In the genomic region with DNA sequence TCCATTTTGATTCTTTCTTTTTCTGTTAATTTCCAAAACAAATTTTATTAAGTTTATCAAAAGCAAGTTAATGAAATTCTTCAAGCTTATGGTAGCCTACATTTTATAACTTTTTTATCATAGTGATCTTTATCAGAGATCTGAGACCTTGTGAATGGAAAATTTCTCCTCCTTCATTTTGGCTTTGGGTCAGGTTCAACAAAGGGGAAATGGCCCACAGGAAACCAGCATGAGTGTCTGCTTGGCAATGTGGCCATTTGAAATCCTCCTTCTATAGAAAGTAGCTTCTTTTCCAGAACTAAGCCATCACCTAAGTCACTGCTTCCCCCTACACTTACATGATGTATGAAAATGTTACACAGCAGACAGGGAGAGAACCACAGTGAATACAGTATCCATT, we compare ENCODE assay signal across 20 cellular contexts. TPM values are rescaled to one million over a fixed set of nuclear protein-coding genes. Genes with fewer than 3 reads are reported as not detected.
DNase-seq lines count a peak whose midpoint lies in the region; ATAC-seq and TF ChIP-seq lines count a peak whose summit lies in the region.
"Had no signal": no experiment of that assay in that cellular context is flagged by ENCODE, and none has a peak within 500 bp of the region (broad histone marks: within the 10 kb centered on the region; RNA-seq: fewer than 3 reads in every experiment).

No MANE protein-coding gene starts in this region.

- DNase-seq in NCI-H1092 treated with DMSO at 0.1 percent for 48 hours (lab: John Stamatoyannopoulos, UW), result peak; percentile 22
- no peak for DNase-seq in NCI-H1092 (lab: John Stamatoyannopoulos, UW)
- DNase-seq in brain microvascular endothelial cell, result no peak
- no peak for DNase-seq in lung (ENCODE audit: low spot score)
- no peak for DNase-seq in thyroid gland
- no peak for DNase-seq in activated CD4-positive, alpha-beta memory T cell treated with anti-CD3 and anti-CD28 coated beads, Interleukin-2, amount 10 ng/mL, durations not matched to agents 7 days and 5 days
- no peak for DNase-seq in stimulated activated CD4-positive, alpha-beta T cell treated with anti-CD3 and anti-CD28 coated beads, Interleukin-4, amount 100 ng/mL, for 1 hour
- DNase-seq: activated CD8-positive, alpha-beta memory T cell treated with anti-CD3 and anti-CD28 coated beads, Interleukin-2, amount 10 ng/mL, durations not matched to agents 7 days and 5 days; cortex of kidney; foreskin keratinocyte; GDM1; immature natural killer cell; naive thymus-derived CD8-positive, alpha-beta T cell; NCI-H2171; right lobe of liver; stimulated activated naive CD8-positive, alpha-beta T cell treated with anti-CD3 and anti-CD28 coated beads, Interleukin-15, Interleukin-2, amounts not matched to agents 100 U/mL and 50 U/mL, for 24 hours; WERI-Rb-1 had no signal

- intact Hi-C loops in thyroid gland (cut with DNase I), result no loop called here

- H3K4me3 ChIP-seq in brain microvascular endothelial cell (ENCODE audit: low read depth, low read length) (peak overlapping the region; percentile 70), lung (peak overlapping the region; percentile 36), thyroid gland (replicated peaks in 1 of 3) (no peak overlapping the region)

- H3K9me3 Mint-ChIP-seq in activated CD4-positive, alpha-beta memory T cell treated with anti-CD3 and anti-CD28 coated beads, Interleukin-2, amount 10 ng/mL, durations not matched to agents 7 days and 5 days, result no peaks in the 10 kb centered on the region
- H3K9me3 Mint-ChIP-seq: activated naive CD4-positive, alpha-beta T cell treated with anti-CD3 and anti-CD28 coated beads, Interleukin-2, amount 50 U/mL, for 72 hours; immature natural killer cell had no signal

- TF ChIP-seq CTCF in brain microvascular endothelial cell (IDR thresholded peaks at IDR 0.05; ENCODE audit: low read depth, low read length, missing control alignments), result no peak
- TF ChIP-seq CTCF in lung (IDR thresholded peaks at IDR 0.05; ENCODE audit: control extremely low read depth, extremely low read depth), result no peak
- TF ChIP-seq CTCF in thyroid gland (IDR thresholded peaks at IDR 0.05), result no peak

- H3K36me3 Mint-ChIP-seq in activated CD4-positive, alpha-beta memory T cell treated with anti-CD3 and anti-CD28 coated beads, Interleukin-2, amount 10 ng/mL, durations not matched to agents 7 days and 5 days (ENCODE audit: low read depth), result no peaks in the 10 kb centered on the region
- H3K36me3 Mint-ChIP-seq: activated CD8-positive, alpha-beta memory T cell treated with anti-CD3 and anti-CD28 coated beads, Interleukin-2, amount 10 ng/mL, durations not matched to agents 7 days and 5 days; activated naive CD4-positive, alpha-beta T cell treated with anti-CD3 and anti-CD28 coated beads, Interleukin-2, amount 50 U/mL, for 72 hours; immature natural killer cell; naive thymus-derived CD8-positive, alpha-beta T cell had no signal

- H3K27me3 ChIP-seq in brain microvascular endothelial cell (replicated peaks) (no peaks in the 10 kb centered on the region), lung (ENCODE audit: control insufficient read depth, insufficient read depth) (no peaks in the 10 kb centered on the region), thyroid gland (no peaks in the 10 kb centered on the region)
- H3K27me3 ChIP-seq: foreskin keratinocyte, right lobe of liver had no signal

- ATAC-seq in lung (ENCODE audit: insufficient read depth, low FRiP score), result no peak
- ATAC-seq in activated CD4-positive, CD25-positive, alpha-beta regulatory T cell treated with anti-CD3 and anti-CD28 coated beads, Interleukin-2, amount 50 U/mL, for 24 hours, result no peak
- ATAC-seq: activated CD8-positive, alpha-beta memory T cell treated with anti-CD3 and anti-CD28 coated beads, Interleukin-2, amount 10 ng/mL, durations not matched to agents 7 days and 5 days; activated naive CD4-positive, alpha-beta T cell treated with anti-CD3 and anti-CD28 coated beads, Interleukin-2, amount 50 U/mL, for 72 hours; foreskin keratinocyte; naive thymus-derived CD8-positive, alpha-beta T cell; right lobe of liver; stimulated activated naive CD8-positive, alpha-beta T cell treated with anti-CD3 and anti-CD28 coated beads, Interleukin-15, Interleukin-2, amounts not matched to agents 100 U/mL and 50 U/mL, for 24 hours had no signal

- no peaks in the 10 kb centered on the region for H3K36me3 ChIP-seq in brain microvascular endothelial cell (replicated peaks)
- H3K36me3 ChIP-seq in lung (ENCODE audit: control insufficient read depth in 2 of 2, insufficient read depth in 2 of 2, low read length in 2 of 2), result no peaks in the 10 kb centered on the region
- H3K36me3 ChIP-seq in thyroid gland, result no peaks in the 10 kb centered on the region
- H3K36me3 ChIP-seq: right lobe of liver, WERI-Rb-1 had no signal

- H3K27ac ChIP-seq in brain microvascular endothelial cell (peak overlapping the region; percentile 21), lung (ENCODE audit: low read depth in 1 of 2, low read length in 1 of 2) (peak overlapping the region in 1 of 2 donors; percentile 42), thyroid gland (peak overlapping the region in 2 of 3 donors; percentile 29 to 70)
- H3K27ac ChIP-seq: 22Rv1, foreskin keratinocyte, WERI-Rb-1 had no signal

- H3K9me3 ChIP-seq in lung (ENCODE audit: control insufficient read depth in 2 of 2, insufficient read depth in 1 of 2, low read length in 1 of 2) (no peaks in the 10 kb centered on the region), thyroid gland (no peaks in the 10 kb centered on the region)
- H3K9me3 ChIP-seq: right lobe of liver had no signal

- CTCF ChIA-PET in activated CD4-positive, alpha-beta memory T cell treated with anti-CD3 and anti-CD28 coated beads, Interleukin-2, amount 10 ng/mL, durations not matched to agents 7 days and 5 days (lab: Charles Lee), result no interaction called here

- H3K27ac Mint-ChIP-seq in activated CD4-positive, alpha-beta memory T cell treated with anti-CD3 and anti-CD28 coated beads, Interleukin-2, amount 10 ng/mL, durations not matched to agents 7 days and 5 days, result no peak overlapping the region
- H3K27ac Mint-ChIP-seq: activated CD8-positive, alpha-beta memory T cell treated with anti-CD3 and anti-CD28 coated beads, Interleukin-2, amount 10 ng/mL, durations not matched to agents 7 days and 5 days; activated naive CD4-positive, alpha-beta T cell treated with anti-CD3 and anti-CD28 coated beads, Interleukin-2, amount 50 U/mL, for 72 hours; immature natural killer cell; naive thymus-derived CD8-positive, alpha-beta T cell had no signal

- H3K27me3 Mint-ChIP-seq in activated CD4-positive, alpha-beta memory T cell treated with anti-CD3 and anti-CD28 coated beads, Interleukin-2, amount 10 ng/mL, durations not matched to agents 7 days and 5 days, result peaks cover 3% of the 10 kb centered on the region

- POLR2A ChIA-PET in activated CD4-positive, alpha-beta memory T cell treated with anti-CD3 and anti-CD28 coated beads, Interleukin-2, amount 10 ng/mL, durations not matched to agents 7 days and 5 days (lab: Charles Lee), result no interaction called here

- H3K4me1 ChIP-seq in lung (ENCODE audit: control insufficient read depth in 2 of 2, insufficient read depth in 2 of 2, low read length in 2 of 2) (peaks cover 0 to 6% of the 10 kb centered on the region in 2 donors), thyroid gland (peaks cover 3 to 7% of the 10 kb centered on the region in 2 donors)
- H3K4me1 ChIP-seq: right lobe of liver had no signal

- no peaks in the 10 kb centered on the region for H3K4me1 Mint-ChIP-seq in activated CD4-positive, alpha-beta memory T cell treated with anti-CD3 and anti-CD28 coated beads, Interleukin-2, amount 10 ng/mL, durations not matched to agents 7 days and 5 days
- H3K4me1 Mint-ChIP-seq: activated CD8-positive, alpha-beta memory T cell treated with anti-CD3 and anti-CD28 coated beads, Interleukin-2, amount 10 ng/mL, durations not matched to agents 7 days and 5 days; immature natural killer cell; naive thymus-derived CD8-positive, alpha-beta T cell had no signal

- in situ Hi-C loops in brain microvascular endothelial cell (cut with HindIII; ENCODE audit: low pct_ligation_motif_present, low sequenced_read_pairs), result no loop called here

- no peak for TF ChIP-seq POLR2A in thyroid gland (IDR thresholded peaks at IDR 0.05)

- no peak overlapping the region for H3K4me3 Mint-ChIP-seq in activated CD4-positive, alpha-beta memory T cell treated with anti-CD3 and anti-CD28 coated beads, Interleukin-2, amount 10 ng/mL, durations not matched to agents 7 days and 5 days
- H3K4me3 Mint-ChIP-seq: activated CD8-positive, alpha-beta memory T cell treated with anti-CD3 and anti-CD28 coated beads, Interleukin-2, amount 10 ng/mL, durations not matched to agents 7 days and 5 days; immature natural killer cell; naive thymus-derived CD8-positive, alpha-beta T cell had no signal

RNA-seq across cellular contexts. Expression of gene RHOJ, which starts 1.6 kb away (rescaled TPM):
- 10 to 100 TPM; 22.9 to 25.7 TPM for total RNA-seq in lung
- 10 to 100 TPM; 10.2 to 12.7 TPM for polyA plus RNA-seq in lung
- total RNA-seq in thyroid gland, result 10 to 100 TPM; 10.3 to 23.0 (median 15.4) TPM
- not detected for total RNA-seq in activated CD4-positive, alpha-beta memory T cell treated with anti-CD3 and anti-CD28 coated beads, Interleukin-2, amount 10 ng/mL, durations not matched to agents 7 days and 5 days
- total RNA-seq: activated CD8-positive, alpha-beta memory T cell treated with anti-CD3 and anti-CD28 coated beads, Interleukin-2, amount 10 ng/mL, durations not matched to agents 7 days and 5 days; activated naive CD4-positive, alpha-beta T cell treated with anti-CD3 and anti-CD28 coated beads, Interleukin-2, amount 50 U/mL, for 72 hours; naive thymus-derived CD8-positive, alpha-beta T cell had no signal
- polyA plus RNA-seq: immature natural killer cell; naive thymus-derived CD8-positive, alpha-beta T cell had no signal

Comparison
In these comparisons a context has a peak if more than half of its experiments do, and no peak if none do; other contexts are left out.
1. H3K4me3 ChIP-seq: peak in brain microvascular endothelial cell (single experiment) and lung (single experiment); none in thyroid gland (0 of 3).
2. RNA of gene RHOJ, which starts 1.6 kb away (total RNA-seq): 22.9 to 25.7 TPM in lung and 10.3 to 23.0 TPM in thyroid gland; not detected in activated CD4-positive, alpha-beta memory T cell treated with anti-CD3 and anti-CD28 coated beads, Interleukin-2, amount 10 ng/mL, durations not matched to agents 7 days and 5 days; every median in the first group is over 10 times any median in the second.